ENCODE assay signal across 8 cellular contexts in genomic region chr2:64651590-64651989, GRCh38. TPM values are rescaled to one million over a fixed set of nuclear protein-coding genes. Genes with fewer than 3 reads are reported as not detected.
DNase-seq lines count a peak whose midpoint lies in the region; ATAC-seq and TF ChIP-seq lines count a peak whose summit lies in the region.

No MANE protein-coding gene starts in this region.

- H2AFZ ChIP-seq in SK-N-SH (ENCODE audit: low read depth) (no peak overlapping the region), PC-9 (no peak overlapping the region)

- H3K27ac Mint-ChIP-seq in stimulated activated effector memory CD8-positive, alpha-beta T cell treated with anti-CD3 and anti-CD28 coated beads, Interleukin-12 subunit alpha, Interleukin-12 subunit beta, amount 100 ng/mL, for 72 hours: no peak overlapping the region
- no peak overlapping the region for H3K27ac Mint-ChIP-seq in endothelial cell (ENCODE audit: unreplicated experiment)

- BruUV-seq in PC-9 (replicated peaks; lab: Mats Ljungman, UMichigan): no TSS peak

- peak overlapping the region in 1 of 2 experiments; percentile 92; a peak in 1 of 4 replicates for H3K27ac ChIP-seq in SK-N-SH (ENCODE audit: low read depth in 2 of 2, low read length in 1 of 2)
- peak overlapping the region; percentile 87 for H3K27ac ChIP-seq in PC-9
- peak overlapping the region; percentile 22 for H3K27ac ChIP-seq in right cardiac atrium (ENCODE audit: low read length)

- H3K36me3 ChIP-seq in SK-N-SH (replicated peaks in 1 of 2; ENCODE audit: control insufficient read depth in 1 of 2, insufficient read depth in 2 of 2, low read length in 1 of 2): no peaks in the 10 kb centered on the region
- H3K36me3 ChIP-seq in PC-9 (ENCODE audit: low read depth): no peaks in the 10 kb centered on the region

- H3K4me1 ChIP-seq in SK-N-SH (ENCODE audit: control insufficient read depth in 1 of 2, insufficient read depth in 2 of 2, low read depth in 1 of 2, low read length in 1 of 2) (peaks cover 21 to 55% of the 10 kb centered on the region in 2 experiments), PC-9 (replicated peaks; ENCODE audit: insufficient read depth) (peaks cover 75% of the 10 kb centered on the region), right cardiac atrium (ENCODE audit: control insufficient read depth, insufficient read depth, low read length) (no peaks in the 10 kb centered on the region)

- no peaks in the 10 kb centered on the region for H3K36me3 Mint-ChIP-seq in stimulated activated effector memory CD8-positive, alpha-beta T cell treated with anti-CD3 and anti-CD28 coated beads, Interleukin-12 subunit alpha, Interleukin-12 subunit beta, amount 100 ng/mL, for 72 hours
- H3K36me3 Mint-ChIP-seq in endothelial cell (ENCODE audit: low read depth, unreplicated experiment): no peaks in the 10 kb centered on the region

- CTCF ChIA-PET in SK-N-SH (lab: Yijun Ruan, JAX): interaction anchor here (0.9 to 5.8 kb wide), 11 partner anchors 8 to 322 kb away, joined by 3 to 33 read pairs (median 13); partner anchors contain the start of gene AFTPH
- CTCF ChIA-PET in PC-9 (lab: Charles Lee): interaction anchor here (0.6 to 1.1 kb wide), 2 partner anchors 43 to 221 kb away, joined by 7 to 13 read pairs; no protein-coding TSS in a partner anchor

- H4K20me1 ChIP-seq in SK-N-SH (ENCODE audit: insufficient read depth) (peaks cover 57% of the 10 kb centered on the region), PC-9 (ENCODE audit: insufficient read depth) (0 out of 2 replicates have a peak, but pooled peaks cover 4% of the 10 kb centered on the region)

- ATAC-seq in SK-N-SH treated with all-trans-retinoic acid at 6 μM for 48 hours (no peak), right cardiac atrium (no peak), GM18867 (IDR thresholded peaks at IDR 0.05; ENCODE audit: unreplicated experiment) (no peak)
- ATAC-seq in stimulated activated effector memory CD8-positive, alpha-beta T cell treated with anti-CD3 and anti-CD28 coated beads, Interleukin-12 subunit alpha, Interleukin-12 subunit beta, amount 100 ng/mL, for 72 hours: no peak

- H3K4me3 Mint-ChIP-seq in stimulated activated effector memory CD8-positive, alpha-beta T cell treated with anti-CD3 and anti-CD28 coated beads, Interleukin-12 subunit alpha, Interleukin-12 subunit beta, amount 100 ng/mL, for 72 hours: peak overlapping the region; percentile 73
- no peak overlapping the region for H3K4me3 Mint-ChIP-seq in endothelial cell (ENCODE audit: unreplicated experiment)

- no peaks in the 10 kb centered on the region for H3K9me3 ChIP-seq in SK-N-SH
- H3K9me3 ChIP-seq in PC-9 (ENCODE audit: insufficient read depth, low read depth): no peaks in the 10 kb centered on the region
- H3K9me3 ChIP-seq in right cardiac atrium (ENCODE audit: control insufficient read depth, low read length): no peaks in the 10 kb centered on the region

- no peak for DNase-seq in SK-N-SH
- DNase-seq in PC-9: no peak
- DNase-seq in right cardiac atrium: no peak
- no peak for DNase-seq in stimulated activated effector memory CD8-positive, alpha-beta T cell treated with anti-CD3 and anti-CD28 coated beads, Interleukin-12 subunit alpha, Interleukin-12 subunit beta, amount 100 ng/mL, for 72 hours (ENCODE audit: low spot score in 2 of 2)
- DNase-seq in endothelial cell (ENCODE audit: low spot score): no peak
- DNase-seq in stimulated activated CD4-positive, alpha-beta T cell treated with anti-CD3 and anti-CD28 coated beads, Interleukin-4, amount 100 ng/mL, for 1 hour: no peak

- intact Hi-C loops in PC-9 (cut with micrococcal nuclease; ENCODE audit: unreplicated experiment) (no loop called here), right cardiac atrium (cut with DNase I) (loop anchor here in 3 of 4 donors (5.0 to 10.0 kb wide), 3 partner anchors 101 to 116 kb away; no protein-coding TSS in a partner anchor)

- H3K4me1 Mint-ChIP-seq in stimulated activated effector memory CD8-positive, alpha-beta T cell treated with anti-CD3 and anti-CD28 coated beads, Interleukin-12 subunit alpha, Interleukin-12 subunit beta, amount 100 ng/mL, for 72 hours: peaks cover 37% of the 10 kb centered on the region
- peaks cover 14% of the 10 kb centered on the region for H3K4me1 Mint-ChIP-seq in endothelial cell (ENCODE audit: unreplicated experiment)

- 86% methylated on average over 4 of the region's 4 CpGs for WGBS in SK-N-SH (ENCODE audit: low lambda C conversion rate)
- WGBS in right cardiac atrium: 53% methylated on average over 4 of the region's 4 CpGs

- H3K27me3 ChIP-seq in SK-N-SH (ENCODE audit: insufficient read depth) (no peaks in the 10 kb centered on the region), PC-9 (ENCODE audit: insufficient read depth, low read depth) (no peaks in the 10 kb centered on the region), right cardiac atrium (ENCODE audit: control insufficient read depth, insufficient read depth) (no peaks in the 10 kb centered on the region)

- peak overlapping the region; percentile 98; the same call in 1 of the 2 replicates for H3K9ac ChIP-seq in SK-N-SH

- H3K9me3 Mint-ChIP-seq in stimulated activated effector memory CD8-positive, alpha-beta T cell treated with anti-CD3 and anti-CD28 coated beads, Interleukin-12 subunit alpha, Interleukin-12 subunit beta, amount 100 ng/mL, for 72 hours: no peaks in the 10 kb centered on the region
- no peaks in the 10 kb centered on the region for H3K9me3 Mint-ChIP-seq in endothelial cell (ENCODE audit: unreplicated experiment)

- TF ChIP-seq CTCF in SK-N-SH (IDR thresholded peaks at IDR 0.05) (no peak), PC-9 (conservative IDR thresholded peaks at IDR 0.05) (no peak), endothelial cell (IDR thresholded peaks at IDR 0.05; ENCODE audit: unreplicated experiment) (no peak)

- H3K79me2 ChIP-seq in SK-N-SH (ENCODE audit: insufficient read depth) (peaks cover 76% of the 10 kb centered on the region), PC-9 (ENCODE audit: low read depth) (peaks cover 75% of the 10 kb centered on the region)

- TF ChIP-seq EP300 in SK-N-SH (IDR thresholded peaks at IDR 0.05; ENCODE audit: borderline replicate concordance in 1 of 2, low read depth in 1 of 2, low read length in 1 of 2): no peak

- H3K9me2 ChIP-seq in SK-N-SH (no peaks in the 10 kb centered on the region), PC-9 (ENCODE audit: insufficient read depth) (no peaks in the 10 kb centered on the region)

- H3K4me2 ChIP-seq in SK-N-SH (peak overlapping the region; percentile 90), PC-9 (peak overlapping the region; percentile 90)

- POLR2A ChIA-PET in SK-N-SH (lab: Yijun Ruan, JAX): no interaction called here
- POLR2A ChIA-PET in PC-9 (lab: Charles Lee; ENCODE audit: unreplicated experiment): interaction anchor here (1.0 kb wide), 1 partner anchor 187 kb away, joined by 5 read pairs; no protein-coding TSS in a partner anchor

- H3F3A ChIP-seq in SK-N-SH (replicated peaks; ENCODE audit: insufficient read depth): peaks cover 38% of the 10 kb centered on the region
- H3F3A ChIP-seq in PC-9 (ENCODE audit: insufficient read depth, low read depth): peaks cover 47% of the 10 kb centered on the region

- H3K4me3 ChIP-seq in SK-N-SH (ENCODE audit: low read depth in 2 of 2, low read length in 1 of 2): 0 out of 4 replicates have a peak overlapping the region, but pooled peaks of 1 of the 2 experiments have one; percentile 85
- peak overlapping the region; percentile 98 for H3K4me3 ChIP-seq in PC-9
- peak overlapping the region; percentile 15 for H3K4me3 ChIP-seq in right cardiac atrium (ENCODE audit: low read length)

- TF ChIP-seq RAD21 in SK-N-SH (IDR thresholded peaks at IDR 0.05; ENCODE audit: low read length): no peak

- H3K27me3 Mint-ChIP-seq in endothelial cell (ENCODE audit: unreplicated experiment): peaks cover 7% of the 10 kb centered on the region

TF ChIP-seq in SK-N-SH, 30 proteins besides CTCF, POLR2A, EP300 and RAD21 (continues in another document):
- no peak for TF ChIP-seq RXRA (IDR thresholded peaks at IDR 0.05; ENCODE audit: borderline replicate concordance, low read depth)
- TF ChIP-seq RFX5 (IDR thresholded peaks at IDR 0.05; ENCODE audit: low read length): no peak
- no peak for TF ChIP-seq MEF2A (IDR thresholded peaks at IDR 0.05; ENCODE audit: borderline replicate concordance, low read depth)
- TF ChIP-seq EZH2phosphoT487 (IDR thresholded peaks at IDR 0.05; ENCODE audit: borderline replicate concordance, low read depth): no peak
- TF ChIP-seq CHD2 (IDR thresholded peaks at IDR 0.05; ENCODE audit: low read length, partially characterized antibody): no peak
- TF ChIP-seq TEAD4 (IDR thresholded peaks at IDR 0.05; ENCODE audit: borderline replicate concordance, insufficient read depth): no peak
- no peak for TF ChIP-seq FOXM1 (IDR thresholded peaks at IDR 0.05; ENCODE audit: low read depth)
- no peak for TF ChIP-seq RCOR1 (IDR thresholded peaks at IDR 0.05; ENCODE audit: low read length)

TF ChIP-seq in SK-N-SH treated with all-trans-retinoic acid at 6 μM for 48 hours, 23 proteins besides CTCF, POLR2A, EP300 and RAD21 (continues in another document):
- no peak for TF ChIP-seq ZC3H10 (CRISPR knock-in tag; IDR thresholded peaks at IDR 0.05)
- TF ChIP-seq CSRNP3 (CRISPR knock-in tag; IDR thresholded peaks at IDR 0.05): no peak
- TF ChIP-seq SNAI2 (CRISPR knock-in tag; IDR thresholded peaks at IDR 0.05): no peak
- TF ChIP-seq RARB (CRISPR knock-in tag; IDR thresholded peaks at IDR 0.05): no peak
- no peak for TF ChIP-seq CSDC2 (CRISPR knock-in tag; IDR thresholded peaks at IDR 0.05)

RNA-seq across cellular contexts. Expression of gene SERTAD2, which starts 2.1 kb away (rescaled TPM):
- polyA plus RNA-seq in SK-N-SH (2012; rRNA removed) (8.8 and 9.1 TPM in 2 replicates), right cardiac atrium (8.2 TPM)
- polyA plus RNA-seq in SK-N-SH (2012; cell fraction: cytosol; rRNA removed): 11.3 and 12.6 TPM in 2 replicates
- polyA plus RNA-seq in SK-N-SH (2012; cell fraction: nucleus; rRNA removed): 5.9 and 7.3 TPM in 2 replicates
- total RNA-seq in PC-9 (2021) (27.3 and 31.4 TPM in 2 replicates), right cardiac atrium (10 to 100 TPM; 17.9 to 25.4 (median 20.0) TPM), endothelial cell (ENCODE audit: unreplicated experiment) (9.8 TPM)
